In genomic region chr19:44807652-44808462, GRCh38 we compare ENCODE assay signal across 7 cellular contexts. TPM values are rescaled to one million over a fixed set of nuclear protein-coding genes. Genes with fewer than 3 reads are reported as not detected.
A peak's percentile ranks its signal among the peaks of the same experiment; 100 is the strongest.
DNase-seq lines count a peak whose midpoint lies in the region; ATAC-seq and TF ChIP-seq lines count a peak whose summit lies in the region.

No MANE protein-coding gene starts in this region.

- no peaks in the 10 kb centered on the region for H3K27me3 ChIP-seq in HCT116 (ENCODE audit: insufficient read depth, low read length)

- peaks cover 0 to 11% of the 10 kb centered on the region in 2 experiments; a peak in 1 of 4 replicates for H3K36me3 ChIP-seq in HCT116 (ENCODE audit: control insufficient read depth in 1 of 2, insufficient read depth in 2 of 2, low read length in 2 of 2)

- BruUV-seq in HCT116 (replicated peaks; lab: Mats Ljungman, UMichigan), result no TSS peak

- peaks cover 0 to 3% of the 10 kb centered on the region in 2 experiments; a peak in 1 of 4 replicates for H3K9me3 ChIP-seq in HCT116 (ENCODE audit: control insufficient read depth in 1 of 2, insufficient read depth in 1 of 2, low read depth in 1 of 2, low read length in 2 of 2)

- peak; percentile 55 for DNase-seq in HCT116 (ENCODE audit: low read depth, low spot score)
- DNase-seq in Right ventricle myocardium superior, result no peak
- DNase-seq in retina, result peak; percentile 63
- no peak for DNase-seq in activated effector memory CD4-positive, alpha-beta T cell treated with anti-CD3 and anti-CD28 coated beads, Interleukin-2, amount 50 U/mL, for 16 hours
- no peak for DNase-seq in GDM1 (lab: John Stamatoyannopoulos, UW)

- H3K4me3 ChIP-seq in HCT116 (replicated peaks in 1 of 2; ENCODE audit: low read depth in 1 of 2, low read length in 2 of 2), result peak overlapping the region in 1 of 2 experiments; percentile 85; a peak in 2 of 4 replicates

- POLR2A ChIA-PET in HCT116 (lab: Charles Lee), result interaction anchor here (1.2 to 1.9 kb wide), 2 partner anchors 37 to 38 kb away, joined by 4 to 5 read pairs; partner anchors contain the start of gene NECTIN2

- peaks cover 34 to 45% of the 10 kb centered on the region in 2 experiments for H3K4me1 ChIP-seq in HCT116 (ENCODE audit: control insufficient read depth in 1 of 2, insufficient read depth in 2 of 2, low read length in 2 of 2)

- no peaks in the 10 kb centered on the region for H3K9me2 ChIP-seq in HCT116 (ENCODE audit: insufficient read depth)

- CTCF ChIA-PET in HCT116 (lab: Charles Lee), result interaction anchor here (1.2 to 1.9 kb wide), 9 partner anchors 23 to 118 kb away, joined by 4 to 14 read pairs (median 7); partner anchors contain the start of gene NECTIN2

- TF ChIP-seq POLR2A in HCT116 (IDR thresholded peaks at IDR 0.05; ENCODE audit: borderline replicate concordance, extremely low read depth, insufficient read depth, insufficient read length), result no peak

- H2AFZ ChIP-seq in HCT116 (ENCODE audit: low read depth, low read length, poor library complexity, severe bottlenecking), result no peak overlapping the region

- peak; percentile 75 for ATAC-seq in HCT116
- ATAC-seq in SK-N-SH treated with all-trans-retinoic acid at 6 μM for 48 hours, result peak; percentile 69
- ATAC-seq in Right ventricle myocardium superior (ENCODE audit: poor library complexity), result peak; percentile 68
- ATAC-seq in HG02981 (IDR thresholded peaks at IDR 0.05; ENCODE audit: unreplicated experiment), result no peak

- H3K4me2 ChIP-seq in HCT116 (ENCODE audit: low read length), result peak overlapping the region; percentile 98

- TF ChIP-seq RAD21 in HCT116 (IDR thresholded peaks at IDR 0.05; ENCODE audit: low read depth), result peak; percentile 66; the same call in 1 of the 2 replicates

- H3K9ac ChIP-seq in HCT116 (ENCODE audit: low read length), result peak overlapping the region; percentile 85

- intact Hi-C loops in HCT116 (cut with micrococcal nuclease) (loop anchor here (1.0 to 2.0 kb wide), 2 partner anchors 37 to 237 kb away; no protein-coding TSS in a partner anchor), Right ventricle myocardium superior (cut with DNase I) (no loop called here)

- RAD21 ChIA-PET in HCT116 (lab: Charles Lee; ENCODE audit: low non-redundant PET in 1 of 2, low total read pairs in 2 of 2, uncharacterized antibody in 2 of 2, unreplicated experiment in 2 of 2), result interaction anchor here (0.8 to 1.6 kb wide), 3 partner anchors 38 to 84 kb away, joined by 3 to 4 read pairs (median 4); partner anchors contain the start of gene NECTIN2 (in 1 of the 2)

- no peaks in the 10 kb centered on the region for H4K20me1 ChIP-seq in HCT116 (ENCODE audit: insufficient read depth)

- no peaks in the 10 kb centered on the region; the same call in 1 of the 2 replicates for H3K79me2 ChIP-seq in HCT116 (ENCODE audit: insufficient read depth, low read length)

- peak overlapping the region; percentile 89 for H3K27ac ChIP-seq in HCT116 (ENCODE audit: low read depth, low read length)

- TF ChIP-seq CTCF in HCT116 (IDR thresholded peaks at IDR 0.05 in 2 of 3, conservative IDR thresholded peaks at IDR 0.05 in 1 of 3; ENCODE audit: borderline replicate concordance in 1 of 3, insufficient read depth in 1 of 3, low read depth in 2 of 3, low read length in 2 of 3), result peak; percentile 37 to 59 (median 53); a peak in 5 of 6 replicates

TF ChIP-seq in HCT116, 20 proteins besides CTCF, POLR2A, EP300 and RAD21:
- TF ChIP-seq EGR1 (IDR thresholded peaks at IDR 0.05; ENCODE audit: low read depth) (peak; percentile 54; the same call in 1 of the 2 replicates), SP1 (IDR thresholded peaks at IDR 0.05; ENCODE audit: low read depth) (peak; percentile 49), EZH2phosphoT487 (IDR thresholded peaks at IDR 0.05; ENCODE audit: borderline replicate concordance) (no peak), POLR2AphosphoS5 (IDR thresholded peaks at IDR 0.05; ENCODE audit: low read depth, low read length) (peak; percentile 26; the same call in 1 of the 2 replicates)

TF ChIP-seq in SK-N-SH treated with all-trans-retinoic acid at 6 μM for 48 hours, 23 proteins besides CTCF, POLR2A, EP300 and RAD21:
- TF ChIP-seq, protein P1, sequence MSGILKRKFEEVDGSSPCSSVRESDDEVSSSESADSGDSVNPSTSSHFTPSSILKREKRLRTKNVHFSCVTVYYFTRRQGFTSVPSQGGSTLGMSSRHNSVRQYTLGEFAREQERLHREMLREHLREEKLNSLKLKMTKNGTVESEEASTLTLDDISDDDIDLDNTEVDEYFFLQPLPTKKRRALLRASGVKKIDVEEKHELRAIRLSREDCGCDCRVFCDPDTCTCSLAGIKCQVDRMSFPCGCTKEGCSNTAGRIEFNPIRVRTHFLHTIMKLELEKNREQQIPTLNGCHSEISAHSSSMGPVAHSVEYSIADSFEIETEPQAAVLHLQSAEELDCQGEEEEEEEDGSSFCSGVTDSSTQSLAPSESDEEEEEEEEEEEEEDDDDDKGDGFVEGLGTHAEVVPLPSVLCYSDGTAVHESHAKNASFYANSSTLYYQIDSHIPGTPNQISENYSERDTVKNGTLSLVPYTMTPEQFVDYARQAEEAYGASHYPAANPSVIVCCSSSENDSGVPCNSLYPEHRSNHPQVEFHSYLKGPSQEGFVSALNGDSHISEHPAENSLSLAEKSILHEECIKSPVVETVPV (CRISPR knock-in tag; IDR thresholded peaks at IDR 0.05), result no peak
TF ChIP-seq in SK-N-SH treated with all-trans-retinoic acid at 6 μM for 48 hours: peak in this region for 0.

RNA-seq across cellular contexts. Expression of gene BCAM, which starts 1.0 kb away (rescaled TPM):
- total RNA-seq in HCT116 (2021; ENCODE audit: unreplicated experiment), result 78.7 TPM
- 64.0 and 72.3 TPM in 2 replicates for polyA plus RNA-seq in HCT116 (2012)
- 86.2 TPM for total RNA-seq in Right ventricle myocardium superior

RNA-seq across cellular contexts. Expression of gene CBLC, which starts 30.2 kb away (rescaled TPM):
- total RNA-seq in HCT116 (2021; ENCODE audit: unreplicated experiment) (54.3 TPM), Right ventricle myocardium superior (not detected)
- 54.5 and 58.3 TPM in 2 replicates for polyA plus RNA-seq in HCT116 (2012)

RNA-seq across cellular contexts. Expression of gene NECTIN2, which starts 38.2 kb away (rescaled TPM):
- total RNA-seq in HCT116 (2021; ENCODE audit: unreplicated experiment), result 96.3 TPM
- polyA plus RNA-seq in HCT116 (2012), result 130 and 166 TPM in 2 replicates
- 36.9 TPM for total RNA-seq in Right ventricle myocardium superior

RNA-seq across cellular contexts. Expression of gene BCL3, which starts 59.3 kb away (rescaled TPM):
- total RNA-seq in HCT116 (2021; ENCODE audit: unreplicated experiment) (37.9 TPM), Right ventricle myocardium superior (14.6 TPM)
- 33.1 and 43.5 TPM in 2 replicates for polyA plus RNA-seq in HCT116 (2012)

Comparison
In these comparisons a context has a peak if more than half of its experiments do, and no peak if none do; other contexts are left out.
1. DNase-seq: peak in HCT116 (single experiment) and retina (single experiment); none in Right ventricle myocardium superior (single experiment), activated effector memory CD4-positive, alpha-beta T cell treated with anti-CD3 and anti-CD28 coated beads, Interleukin-2, amount 50 U/mL, for 16 hours (single experiment) and GDM1 (single experiment).
2. RNA of gene CBLC, which starts 30.2 kb away (total RNA-seq): 54.3 TPM in HCT116 (single experiment); not detected in Right ventricle myocardium superior (single experiment); every median in the first group is over 10 times any median in the second.